Comparison of ENCODE assay signal across 8 cellular contexts in the genomic region with DNA sequence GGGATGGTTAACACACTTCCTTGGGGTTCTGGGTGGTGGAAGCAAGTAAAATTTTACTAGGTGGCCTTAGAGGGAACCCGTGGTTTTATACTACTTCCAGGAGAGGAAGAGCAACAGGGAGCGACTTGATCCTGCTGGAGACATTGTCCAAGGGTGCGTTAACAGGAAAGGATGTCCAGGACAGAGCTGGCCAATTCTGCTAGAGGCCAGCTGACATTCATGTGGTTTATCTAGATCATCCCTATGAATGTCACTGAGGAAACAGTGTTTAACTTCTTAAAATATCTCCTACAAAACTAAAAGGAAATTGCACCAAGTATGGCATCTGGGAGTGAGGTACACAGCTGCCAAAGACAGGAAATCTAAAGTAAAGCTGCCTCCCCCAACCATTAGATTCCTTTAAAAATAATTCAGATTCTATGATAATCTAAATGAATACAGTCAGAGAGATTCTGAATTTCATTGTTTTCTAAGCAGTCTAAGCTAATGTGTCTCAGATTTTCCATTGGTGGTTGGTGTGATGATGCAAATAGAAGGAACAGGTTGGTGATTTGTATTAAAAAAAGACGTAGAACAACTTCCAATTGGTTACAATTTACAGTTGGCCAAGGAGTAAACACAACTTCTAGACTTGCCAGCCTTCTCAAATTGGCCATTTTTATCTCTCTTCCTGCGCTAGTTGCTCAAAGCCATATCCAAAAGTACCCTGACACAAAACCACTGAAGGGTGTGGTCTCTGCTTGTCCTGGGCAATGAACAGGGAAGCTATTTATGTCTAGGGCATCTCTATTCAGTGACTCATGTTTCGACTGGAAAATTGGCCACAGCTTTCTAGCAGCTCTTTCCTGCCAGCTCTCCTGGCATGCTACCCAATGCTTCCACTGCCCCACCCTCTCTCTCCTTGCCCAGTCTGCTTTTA.
DNase-seq lines count a peak whose midpoint lies in the region; ATAC-seq and TF ChIP-seq lines count a peak whose summit lies in the region.

No MANE protein-coding gene starts in this region.

- POLR2A ChIA-PET in MCF 10A (lab: Yijun Ruan, JAX) = interaction anchor here (1.2 kb wide), 1 partner anchor 12 kb away, joined by 3 read pairs; no protein-coding TSS in a partner anchor

- TF ChIP-seq CTCF in MCF 10A (IDR thresholded peaks at IDR 0.05; ENCODE audit: unreplicated experiment) = no peak

- no peaks in the 10 kb centered on the region for H3K36me3 Mint-ChIP-seq in MCF 10A (ENCODE audit: insufficient read depth, unreplicated experiment)
- no peaks in the 10 kb centered on the region for H3K36me3 Mint-ChIP-seq in stimulated activated effector memory CD8-positive, alpha-beta T cell treated with anti-CD3 and anti-CD28 coated beads, Interleukin-12 subunit alpha, Interleukin-12 subunit beta, amount 100 ng/mL, for 72 hours

- H3K4me1 Mint-ChIP-seq in MCF 10A (ENCODE audit: insufficient read depth, unreplicated experiment) = peaks cover 10% of the 10 kb centered on the region
- H3K4me1 Mint-ChIP-seq in stimulated activated effector memory CD8-positive, alpha-beta T cell treated with anti-CD3 and anti-CD28 coated beads, Interleukin-12 subunit alpha, Interleukin-12 subunit beta, amount 100 ng/mL, for 72 hours = no peaks in the 10 kb centered on the region

- DNase-seq in AG20443 (ENCODE audit: low spot score) (peak; percentile 73), NCI-H2029 treated with DMSO at 0.1 percent for 48 hours (lab: John Stamatoyannopoulos, UW) (peak; percentile 63), MCF 10A (ENCODE audit: unreplicated experiment) (peak; percentile 76), medulla oblongata (ENCODE audit: extremely low spot score) (peak; percentile 33), NCI-H2107 (lab: John Stamatoyannopoulos, UW) (no peak)
- DNase-seq in stimulated activated effector memory CD8-positive, alpha-beta T cell treated with anti-CD3 and anti-CD28 coated beads, Interleukin-12 subunit alpha, Interleukin-12 subunit beta, amount 100 ng/mL, for 72 hours (ENCODE audit: low spot score in 2 of 2) = no peak

- H3K27me3 Mint-ChIP-seq in MCF 10A (ENCODE audit: insufficient read depth, unreplicated experiment) = no peaks in the 10 kb centered on the region

- CTCF ChIA-PET in MCF 10A (lab: Yijun Ruan, JAX) = interaction anchor here (0.7 to 1.2 kb wide), 3 partner anchors 151 to 808 kb away, joined by 3 to 4 read pairs (median 4); no protein-coding TSS in a partner anchor

- no peak for ATAC-seq in stimulated activated effector memory CD8-positive, alpha-beta T cell treated with anti-CD3 and anti-CD28 coated beads, Interleukin-12 subunit alpha, Interleukin-12 subunit beta, amount 100 ng/mL, for 72 hours
- ATAC-seq in HG03521 (IDR thresholded peaks at IDR 0.05; ENCODE audit: unreplicated experiment) (no peak), GM21723 (IDR thresholded peaks at IDR 0.05; ENCODE audit: unreplicated experiment) (no peak)

- intact Hi-C loops in MCF 10A (cut with micrococcal nuclease) = loop anchor here (10.0 kb wide), 1 partner anchor 127 kb away; no protein-coding TSS in a partner anchor

- H3K9me3 Mint-ChIP-seq in MCF 10A (ENCODE audit: unreplicated experiment) = peaks cover 7% of the 10 kb centered on the region
- peaks cover 20% of the 10 kb centered on the region for H3K9me3 Mint-ChIP-seq in stimulated activated effector memory CD8-positive, alpha-beta T cell treated with anti-CD3 and anti-CD28 coated beads, Interleukin-12 subunit alpha, Interleukin-12 subunit beta, amount 100 ng/mL, for 72 hours

- H3K27ac Mint-ChIP-seq in MCF 10A (ENCODE audit: low read depth, unreplicated experiment) = peak overlapping the region; percentile 25
- H3K27ac Mint-ChIP-seq in stimulated activated effector memory CD8-positive, alpha-beta T cell treated with anti-CD3 and anti-CD28 coated beads, Interleukin-12 subunit alpha, Interleukin-12 subunit beta, amount 100 ng/mL, for 72 hours = no peak overlapping the region

- no TSS peak for BruUV-seq in MCF 10A (replicated peaks; lab: Mats Ljungman, UMichigan)

- no peak overlapping the region for H3K4me3 Mint-ChIP-seq in MCF 10A (ENCODE audit: unreplicated experiment)
- H3K4me3 Mint-ChIP-seq in stimulated activated effector memory CD8-positive, alpha-beta T cell treated with anti-CD3 and anti-CD28 coated beads, Interleukin-12 subunit alpha, Interleukin-12 subunit beta, amount 100 ng/mL, for 72 hours = no peak overlapping the region

Comparison
In these comparisons a context has a peak if more than half of its experiments do, and no peak if none do; other contexts are left out.
1. DNase-seq: peak in AG20443 (single experiment), NCI-H2029 treated with DMSO at 0.1 percent for 48 hours (single experiment), MCF 10A (single experiment) and medulla oblongata (single experiment); none in NCI-H2107 (single experiment) and stimulated activated effector memory CD8-positive, alpha-beta T cell treated with anti-CD3 and anti-CD28 coated beads, Interleukin-12 subunit alpha, Interleukin-12 subunit beta, amount 100 ng/mL, for 72 hours (0 of 2).